Comparison of ENCODE assay signal across 8 cellular contexts in the genomic region with DNA sequence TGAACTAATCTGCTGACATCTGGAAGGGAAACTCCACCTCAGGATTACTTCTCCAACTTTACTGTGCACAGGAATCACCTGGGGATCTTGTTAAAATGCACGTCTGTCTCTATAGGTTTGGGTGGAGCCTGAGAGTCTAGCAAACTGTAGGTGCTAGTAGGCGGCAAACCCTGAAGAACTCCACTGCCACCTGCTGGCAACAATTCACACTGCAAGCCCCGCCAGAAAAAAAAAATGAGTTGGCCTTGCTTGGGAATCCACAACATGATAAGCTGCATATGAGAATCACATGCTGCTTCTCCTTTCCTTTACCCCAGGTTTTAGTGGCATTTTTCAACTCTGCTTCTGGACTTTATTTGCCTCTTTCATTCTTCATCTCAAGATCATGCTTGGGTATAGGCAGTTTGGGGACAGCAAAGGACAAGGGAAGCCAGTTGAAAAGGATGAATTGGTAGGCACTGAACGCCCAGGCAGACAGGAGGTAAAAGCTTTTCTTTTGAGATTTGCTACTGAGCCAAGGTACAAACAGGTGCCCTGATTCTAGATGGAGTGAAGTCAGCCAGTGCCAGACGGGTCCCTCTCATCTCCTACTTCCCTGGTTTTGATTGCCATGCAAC.
A peak's percentile ranks its signal among the peaks of the same experiment; 100 is the strongest.
DNase-seq lines count a peak whose midpoint lies in the region; ATAC-seq lines count a peak whose summit lies in the region.

No MANE protein-coding gene starts in this region.

- peaks cover 2% of the 10 kb centered on the region for H3K4me1 ChIP-seq in mesenchymal stem cell (ENCODE audit: control insufficient read depth, insufficient read depth, low read depth, low read length)

- no peaks in the 10 kb centered on the region for H3K79me1 ChIP-seq in mesenchymal stem cell (replicated peaks; ENCODE audit: low read length, poor library complexity, severe bottlenecking)

- no peaks in the 10 kb centered on the region for H3K36me3 ChIP-seq in mesenchymal stem cell (ENCODE audit: control insufficient read depth in 1 of 2, insufficient read depth in 2 of 2, low read depth in 1 of 2, low read length in 2 of 2)

- DNase-seq in ACHN (peak; percentile 66), NCI-H526 (lab: John Stamatoyannopoulos, UW) (peak; percentile 48 to 67), mesenchymal stem cell (peak; percentile 65)
- DNase-seq in activated CD4-positive, alpha-beta T cell treated with anti-CD3 and anti-CD28 coated beads, Interleukin-2, amount 50 U/mL, for 24 hours (ENCODE audit: low read depth in 1 of 2, low spot score in 1 of 2), result peak; percentile 44 to 48
- peak; percentile 12 for DNase-seq in effector CD8-positive, alpha-beta T cell (lab: John Stamatoyannopoulos, UW)
- DNase-seq in stimulated activated CD8-positive, alpha-beta memory T cell treated with anti-CD3 and anti-CD28 coated beads, Interleukin-4, amount 100 ng/mL, for 24 hours (ENCODE audit: low read depth), result peak; percentile 35

- ATAC-seq in GM18519 (IDR thresholded peaks at IDR 0.05; ENCODE audit: low FRiP score, unreplicated experiment) (peak; percentile 53), HG03342 (IDR thresholded peaks at IDR 0.05; ENCODE audit: unreplicated experiment) (peak; percentile 63)

- no peak overlapping the region for H3K4me2 ChIP-seq in mesenchymal stem cell (ENCODE audit: low read length, poor library complexity, severe bottlenecking)

- WGBS in mesenchymal stem cell, result 33% methylated on average over 5 of the region's 5 CpGs

- H3K18ac ChIP-seq in mesenchymal stem cell (ENCODE audit: low read depth in 1 of 2, low read length in 2 of 2), result no peak overlapping the region

- no peak overlapping the region for H2BK15ac ChIP-seq in mesenchymal stem cell (ENCODE audit: low read depth, poor library complexity, severe bottlenecking)

- H3K4ac ChIP-seq in mesenchymal stem cell (ENCODE audit: low read depth in 1 of 2, low read length in 2 of 2), result no peak overlapping the region

- H3K27me3 ChIP-seq in mesenchymal stem cell (ENCODE audit: control insufficient read depth in 1 of 2, insufficient read depth in 1 of 2, low read length in 2 of 2), result peaks cover 11 to 14% of the 10 kb centered on the region in 2 experiments

- H2BK5ac ChIP-seq in mesenchymal stem cell (ENCODE audit: low read depth, low read length, poor library complexity, severe bottlenecking), result no peak overlapping the region

- in situ Hi-C loops in ACHN (cut with HindIII; ENCODE audit: low pct_ligation_motif_present, low pct_unique_long_range_greater_than_20kb, low sequenced_read_pairs), result no loop called here

- no peak overlapping the region for H2AFZ ChIP-seq in mesenchymal stem cell (ENCODE audit: low read depth, low read length)

- no peak overlapping the region for H4K8ac ChIP-seq in mesenchymal stem cell (ENCODE audit: low read length)

- H3K14ac ChIP-seq in mesenchymal stem cell (ENCODE audit: low read length in 2 of 2), result no peak overlapping the region

- H3K9me3 ChIP-seq in mesenchymal stem cell (ENCODE audit: control insufficient read depth, low read length), result no peaks in the 10 kb centered on the region

- no peak overlapping the region for H2AK5ac ChIP-seq in mesenchymal stem cell (ENCODE audit: low read length, severe bottlenecking)

- H3K23ac ChIP-seq in mesenchymal stem cell (ENCODE audit: low read length in 2 of 2), result no peak overlapping the region

- no peak overlapping the region for H3K4me3 ChIP-seq in mesenchymal stem cell (ENCODE audit: insufficient read depth in 1 of 2, low read depth in 1 of 2, low read length in 2 of 2)

- no peak overlapping the region for H3K27ac ChIP-seq in mesenchymal stem cell (ENCODE audit: low read length, poor library complexity, severe bottlenecking)

- H4K91ac ChIP-seq in mesenchymal stem cell (ENCODE audit: low read length), result no peak overlapping the region

- H2BK12ac ChIP-seq in mesenchymal stem cell (ENCODE audit: low read length in 2 of 2), result no peak overlapping the region

- H3K9ac ChIP-seq in mesenchymal stem cell (ENCODE audit: low read length), result no peak overlapping the region

- H2BK120ac ChIP-seq in mesenchymal stem cell (ENCODE audit: low read depth, low read length), result no peak overlapping the region

Comparison
In these comparisons a context has a peak if more than half of its experiments do, and no peak if none do; other contexts are left out.
1. DNase-seq: peak in every context shown above with its lines; median percentile 66 in ACHN; 65 in mesenchymal stem cell; 58 in NCI-H526; 46 in activated CD4-positive, alpha-beta T cell treated with anti-CD3 and anti-CD28 coated beads, Interleukin-2, amount 50 U/mL, for 24 hours; 35 in stimulated activated CD8-positive, alpha-beta memory T cell treated with anti-CD3 and anti-CD28 coated beads, Interleukin-4, amount 100 ng/mL, for 24 hours; 12 in effector CD8-positive, alpha-beta T cell.